Comparison of ENCODE assay signal across 14 cellular contexts in the genomic region with DNA sequence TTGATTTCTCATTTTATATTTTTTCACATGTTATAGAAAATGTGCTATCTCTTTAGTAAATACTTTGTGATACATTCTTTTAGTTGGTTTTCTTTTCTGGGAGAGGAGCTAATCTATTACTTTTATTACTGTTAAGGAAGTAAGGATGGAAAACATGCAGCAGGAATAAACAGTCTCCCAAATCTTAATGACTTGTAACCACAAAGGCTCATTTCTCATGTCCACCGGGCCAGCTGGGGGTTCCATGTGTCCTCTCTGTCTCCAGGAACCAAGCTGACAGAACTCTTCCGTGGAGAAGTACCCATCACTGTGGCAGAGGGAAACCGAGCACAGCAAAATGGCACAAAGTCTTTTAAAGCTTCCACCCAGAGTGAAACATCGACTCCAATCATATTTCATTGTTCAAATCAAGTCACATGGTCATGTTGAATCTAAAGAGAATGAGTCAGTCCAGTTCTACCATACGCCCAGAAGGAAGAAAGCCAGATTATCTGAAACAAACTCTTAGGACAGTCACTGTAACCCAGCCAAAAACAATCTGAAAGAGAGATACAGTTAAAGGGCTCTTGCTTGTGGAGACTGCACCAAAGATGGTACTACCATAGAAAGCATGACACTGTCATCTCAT.
A peak's percentile ranks its signal among the peaks of the same experiment; 100 is the strongest.
DNase-seq lines count a peak whose midpoint lies in the region; TF ChIP-seq lines count a peak whose summit lies in the region.
"Had no signal": no experiment of that assay in that cellular context is flagged by ENCODE, and none has a peak within 500 bp of the region (broad histone marks: within the 10 kb centered on the region; RNA-seq: fewer than 3 reads in every experiment).

No MANE protein-coding gene starts in this region.

- TF ChIP-seq CTCF in 22Rv1 (IDR thresholded peaks at IDR 0.05) = no peak

- H3K4me1 ChIP-seq in HAP-1 = no peaks in the 10 kb centered on the region
- H3K4me1 ChIP-seq in CD8-positive, alpha-beta memory T cell (ENCODE audit: insufficient read depth, low read length) = no peaks in the 10 kb centered on the region

- peaks cover 0 to 11% (median 2%) of the 10 kb centered on the region in 5 donors for H3K9me3 Mint-ChIP-seq in CD8-positive, alpha-beta memory T cell

- H3K4me3 Mint-ChIP-seq in CD8-positive, alpha-beta memory T cell = no peak overlapping the region
- H3K4me3 Mint-ChIP-seq: activated T-helper 17 cell treated with anti-CD3 and anti-CD28 coated beads, Interleukin-2, amount 50 U/mL, for 72 hours; memory B cell; T-helper 17 cell had no signal

- CTCF ChIA-PET in CD8-positive, alpha-beta memory T cell (lab: Charles Lee) = no interaction called here

- DNase-seq in HT1080 (ENCODE audit: low read depth) = peak; percentile 40
- DNase-seq in astrocyte of the hippocampus (ENCODE audit: low read depth, low spot score) = peak; percentile 60
- peak; percentile 53 for DNase-seq in hepatic stellate cell (ENCODE audit: low spot score)
- DNase-seq in NK-92 (lab: John Stamatoyannopoulos, UW; ENCODE audit: unreplicated experiment) = no peak
- no peak for DNase-seq in HAP-1 (ENCODE audit: low spot score in 2 of 2)
- no peak for DNase-seq in CD8-positive, alpha-beta memory T cell
- no peak for DNase-seq in stimulated activated CD4-positive, alpha-beta T cell treated with anti-CD3 and anti-CD28 coated beads, Interleukin-4, amount 100 ng/mL, for 4 hours
- DNase-seq: ACHN; activated CD4-positive, alpha-beta T cell treated with anti-CD3 and anti-CD28 coated beads for 48 hours; T-helper 17 cell had no signal

- H3K27ac ChIP-seq in 22Rv1 = peak overlapping the region; percentile 31; the same call in 1 of the 2 replicates
- no peak overlapping the region for H3K27ac ChIP-seq in CD8-positive, alpha-beta memory T cell (ENCODE audit: low read depth, low read length)
- H3K27ac ChIP-seq: cardiac muscle cell had no signal

- H3K36me3 Mint-ChIP-seq in CD8-positive, alpha-beta memory T cell = no peaks in the 10 kb centered on the region
- H3K36me3 Mint-ChIP-seq: memory B cell had no signal

- no peaks in the 10 kb centered on the region for H3K27me3 Mint-ChIP-seq in CD8-positive, alpha-beta memory T cell
- H3K27me3 Mint-ChIP-seq: activated T-helper 17 cell treated with anti-CD3 and anti-CD28 coated beads, Interleukin-2, amount 50 U/mL, for 72 hours; memory B cell; T-helper 17 cell had no signal

- no peak overlapping the region for H3K27ac Mint-ChIP-seq in CD8-positive, alpha-beta memory T cell
- H3K27ac Mint-ChIP-seq: activated T-helper 17 cell treated with anti-CD3 and anti-CD28 coated beads, Interleukin-2, amount 50 U/mL, for 72 hours; memory B cell; T-helper 17 cell had no signal

- H3K4me1 Mint-ChIP-seq in CD8-positive, alpha-beta memory T cell = no peaks in the 10 kb centered on the region
- H3K4me1 Mint-ChIP-seq: activated T-helper 17 cell treated with anti-CD3 and anti-CD28 coated beads, Interleukin-2, amount 50 U/mL, for 72 hours; memory B cell; T-helper 17 cell had no signal

- H3K4me3 ChIP-seq in HAP-1 = no peak overlapping the region
- no peak overlapping the region for H3K4me3 ChIP-seq in CD8-positive, alpha-beta memory T cell (ENCODE audit: low read length)
- H3K4me3 ChIP-seq: cardiac muscle cell had no signal

- POLR2A ChIA-PET in CD8-positive, alpha-beta memory T cell (lab: Charles Lee) = no interaction called here

- no peaks in the 10 kb centered on the region; the same call in 1 of the 2 replicates for H3K36me3 ChIP-seq in HAP-1 (replicated peaks)
- H3K36me3 ChIP-seq in CD8-positive, alpha-beta memory T cell (ENCODE audit: insufficient read depth, low read length) = no peaks in the 10 kb centered on the region
- H3K36me3 ChIP-seq: cardiac muscle cell had no signal

- in situ Hi-C loops in HAP-1 (cut with MboI; ENCODE audit: low sequenced_read_pairs) = no loop called here

- no peaks in the 10 kb centered on the region for H3K27me3 ChIP-seq in HAP-1 (ENCODE audit: low read depth)
- no peaks in the 10 kb centered on the region for H3K27me3 ChIP-seq in CD8-positive, alpha-beta memory T cell (ENCODE audit: insufficient read depth, low read length, poor library complexity, severe bottlenecking)
- H3K27me3 ChIP-seq: cardiac muscle cell had no signal

- H3K9me3 ChIP-seq in HAP-1 = no peaks in the 10 kb centered on the region
- no peaks in the 10 kb centered on the region for H3K9me3 ChIP-seq in CD8-positive, alpha-beta memory T cell (ENCODE audit: low read length)

Comparison
In these comparisons a context has a peak if more than half of its experiments do, and no peak if none do; other contexts are left out.
1. DNase-seq: peak in HT1080 (single experiment), astrocyte of the hippocampus (single experiment) and hepatic stellate cell (single experiment); none in NK-92 (single experiment), HAP-1 (0 of 2), CD8-positive, alpha-beta memory T cell (0 of 5) and stimulated activated CD4-positive, alpha-beta T cell treated with anti-CD3 and anti-CD28 coated beads, Interleukin-4, amount 100 ng/mL, for 4 hours (0 of 2).